ENCODE assay signal across 7 cellular contexts in genomic region chr15:78565951-78566774, GRCh38. TPM values are rescaled to one million over a fixed set of nuclear protein-coding genes. Genes with fewer than 3 reads are reported as not detected.
DNase-seq lines count a peak whose midpoint lies in the region; ATAC-seq and TF ChIP-seq lines count a peak whose summit lies in the region.

No MANE protein-coding gene starts in this region.

- H2AFZ ChIP-seq in DND-41 (ENCODE audit: low read depth, low read length) = peak overlapping the region; percentile 81
- peak overlapping the region; percentile 88 for H2AFZ ChIP-seq in KMS-11 (ENCODE audit: low read depth)

- H3K36me3 ChIP-seq in DND-41 (ENCODE audit: insufficient read depth, low read length) (no peaks in the 10 kb centered on the region), KMS-11 (ENCODE audit: insufficient read depth) (no peaks in the 10 kb centered on the region)

- peak overlapping the region; percentile 19 for H3K27ac Mint-ChIP-seq in activated T-helper 17 cell treated with anti-CD3 and anti-CD28 coated beads, Interleukin-2, amount 50 U/mL, for 72 hours
- H3K27ac Mint-ChIP-seq in stimulated activated naive CD8-positive, alpha-beta T cell treated with anti-CD3 and anti-CD28 coated beads, Interleukin-15, Interleukin-2, amounts not matched to agents 100 ng/mL and 50 ng/mL, for 24 hours = peak overlapping the region; percentile 21

- no peaks in the 10 kb centered on the region for H3K9me3 ChIP-seq in DND-41 (ENCODE audit: insufficient read depth, low read length, severe bottlenecking)

- peak overlapping the region; percentile 50 to 85; a peak in 3 of 4 replicates for H3K4me3 ChIP-seq in DND-41 (ENCODE audit: low read depth in 1 of 2, low read length in 2 of 2)
- no peak overlapping the region for H3K4me3 ChIP-seq in KMS-11 (IDR thresholded peaks at IDR 0.05; ENCODE audit: insufficient read depth, low read depth, low read length)

- H4K20me1 ChIP-seq in DND-41 (ENCODE audit: insufficient read depth, low read length) (no peaks in the 10 kb centered on the region), KMS-11 (ENCODE audit: insufficient read depth) (peaks cover 7% of the 10 kb centered on the region)

- H3K4me1 ChIP-seq in DND-41 (ENCODE audit: insufficient read depth, low read length) = peaks cover 31% of the 10 kb centered on the region
- H3K4me1 ChIP-seq in KMS-11 (ENCODE audit: low read depth, poor library complexity, severe bottlenecking) = peaks cover 50% of the 10 kb centered on the region

- TF ChIP-seq CTCF in DND-41 (IDR thresholded peaks at IDR 0.05; ENCODE audit: borderline replicate concordance, extremely low read depth, low read length, poor library complexity, severe bottlenecking) (no peak), KMS-11 (conservative IDR thresholded peaks at IDR 0.05; ENCODE audit: low read depth, low read length) (no peak)

- no peaks in the 10 kb centered on the region for H3K9me3 Mint-ChIP-seq in activated T-helper 17 cell treated with anti-CD3 and anti-CD28 coated beads, Interleukin-2, amount 50 U/mL, for 72 hours
- H3K9me3 Mint-ChIP-seq in stimulated activated naive CD8-positive, alpha-beta T cell treated with anti-CD3 and anti-CD28 coated beads, Interleukin-15, Interleukin-2, amounts not matched to agents 100 ng/mL and 50 ng/mL, for 24 hours = no peaks in the 10 kb centered on the region

- H3K4me3 Mint-ChIP-seq in activated T-helper 17 cell treated with anti-CD3 and anti-CD28 coated beads, Interleukin-2, amount 50 U/mL, for 72 hours = peak overlapping the region; percentile 83
- H3K4me3 Mint-ChIP-seq in stimulated activated naive CD8-positive, alpha-beta T cell treated with anti-CD3 and anti-CD28 coated beads, Interleukin-15, Interleukin-2, amounts not matched to agents 100 ng/mL and 50 ng/mL, for 24 hours = peak overlapping the region; percentile 89

- peak overlapping the region; percentile 90 for H3K4me2 ChIP-seq in DND-41 (ENCODE audit: insufficient read depth, low read length)
- H3K4me2 ChIP-seq in KMS-11 = peak overlapping the region; percentile 46

- peaks cover 11% of the 10 kb centered on the region for H3K4me1 Mint-ChIP-seq in activated T-helper 17 cell treated with anti-CD3 and anti-CD28 coated beads, Interleukin-2, amount 50 U/mL, for 72 hours
- peaks cover 25% of the 10 kb centered on the region for H3K4me1 Mint-ChIP-seq in stimulated activated naive CD8-positive, alpha-beta T cell treated with anti-CD3 and anti-CD28 coated beads, Interleukin-15, Interleukin-2, amounts not matched to agents 100 ng/mL and 50 ng/mL, for 24 hours (ENCODE audit: low read depth)

- H3K36me3 Mint-ChIP-seq in activated T-helper 17 cell treated with anti-CD3 and anti-CD28 coated beads, Interleukin-2, amount 50 U/mL, for 72 hours (ENCODE audit: low read depth) = no peaks in the 10 kb centered on the region
- no peaks in the 10 kb centered on the region for H3K36me3 Mint-ChIP-seq in stimulated activated naive CD8-positive, alpha-beta T cell treated with anti-CD3 and anti-CD28 coated beads, Interleukin-15, Interleukin-2, amounts not matched to agents 100 ng/mL and 50 ng/mL, for 24 hours (ENCODE audit: low read depth)

- H3K79me2 ChIP-seq in DND-41 (ENCODE audit: insufficient read depth, low read length) (no peaks in the 10 kb centered on the region), KMS-11 (ENCODE audit: insufficient read depth, low read depth) (peaks cover 55% of the 10 kb centered on the region)

- peak overlapping the region; percentile 40; the same call in 1 of the 2 replicates for H3K27ac ChIP-seq in DND-41 (ENCODE audit: low read length)
- H3K27ac ChIP-seq in KMS-11 = peak overlapping the region; percentile 53

- DNase-seq in DND-41 (no peak), iPS-NIHi11 (ENCODE audit: low spot score) (peak; percentile 26), activated gamma-delta T cell treated with Interleukin-2 at 50 U/mL for 16 hours (no peak)

- peaks cover 6% of the 10 kb centered on the region for H3K27me3 ChIP-seq in DND-41 (ENCODE audit: insufficient read depth, low read length, poor library complexity)
- no peaks in the 10 kb centered on the region for H3K27me3 ChIP-seq in KMS-11 (ENCODE audit: insufficient read depth, low read depth)

- peak; percentile 17 for ATAC-seq in DND-41 (ENCODE audit: insufficient read depth, low read depth)
- peak; percentile 8 for ATAC-seq in GM21367 (IDR thresholded peaks at IDR 0.05; ENCODE audit: unreplicated experiment)
- ATAC-seq in activated T-helper 17 cell treated with anti-CD3 and anti-CD28 coated beads, Interleukin-2, amount 50 U/mL, for 72 hours (replicated peaks) = peak; percentile 11

- H3K27me3 Mint-ChIP-seq in activated T-helper 17 cell treated with anti-CD3 and anti-CD28 coated beads, Interleukin-2, amount 50 U/mL, for 72 hours = peaks cover 11% of the 10 kb centered on the region
- H3K27me3 Mint-ChIP-seq in stimulated activated naive CD8-positive, alpha-beta T cell treated with anti-CD3 and anti-CD28 coated beads, Interleukin-15, Interleukin-2, amounts not matched to agents 100 ng/mL and 50 ng/mL, for 24 hours = peaks cover 36% of the 10 kb centered on the region

- H3K9ac ChIP-seq in DND-41 (ENCODE audit: low read depth, low read length) (peak overlapping the region; percentile 70), KMS-11 (peak overlapping the region; percentile 55)

RNA-seq across cellular contexts. Expression of gene CHRNA5, which starts 0.8 kb away (rescaled TPM):
- total RNA-seq in activated T-helper 17 cell treated with anti-CD3 and anti-CD28 coated beads, Interleukin-2, amount 50 U/mL, for 72 hours = 10 to 100 TPM in 1 of 2 donors, 1 to 10 TPM in 1; 5.9 to 14.1 TPM

RNA-seq across cellular contexts. Expression of gene PSMA4, which starts 25.9 kb away (rescaled TPM):
- 100 to 1,000 TPM; 140 to 270 TPM for total RNA-seq in activated T-helper 17 cell treated with anti-CD3 and anti-CD28 coated beads, Interleukin-2, amount 50 U/mL, for 72 hours

RNA-seq across cellular contexts. Expression of gene CHRNA3, which starts 54.6 kb away (rescaled TPM):
- total RNA-seq in activated T-helper 17 cell treated with anti-CD3 and anti-CD28 coated beads, Interleukin-2, amount 50 U/mL, for 72 hours = not detected

RNA-seq across cellular contexts. Expression of gene HYKK, which starts 58.8 kb away (rescaled TPM):
- total RNA-seq in activated T-helper 17 cell treated with anti-CD3 and anti-CD28 coated beads, Interleukin-2, amount 50 U/mL, for 72 hours = 1 to 10 TPM in 1 of 2 donors, under 1 TPM in 1; 0.91 to 1.2 TPM
